ENCODE assay signal across 27 cellular contexts in the genomic region with DNA sequence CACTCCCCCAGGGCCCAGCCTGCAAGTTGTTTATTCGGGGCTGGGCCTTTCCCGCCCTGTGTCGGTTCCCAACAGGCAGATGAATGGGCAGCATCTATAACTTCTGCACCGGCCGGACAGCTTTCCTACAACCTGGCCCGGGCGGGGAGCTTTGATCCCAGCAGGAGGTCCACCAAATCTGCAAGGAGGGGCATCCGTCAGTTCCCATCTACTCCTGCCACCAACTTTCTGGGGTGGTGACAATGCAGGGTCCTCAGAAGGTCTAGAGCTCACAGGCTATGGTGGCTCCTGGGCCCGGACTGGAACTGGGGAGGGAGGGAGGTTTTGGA.
"Had no signal": no experiment of that assay in that cellular context is flagged by ENCODE, and none has a peak within 500 bp of the region (broad histone marks: within the 10 kb centered on the region; RNA-seq: fewer than 3 reads in every experiment).

No MANE protein-coding gene starts in this region.

- H3K4me1 ChIP-seq: breast epithelium had no signal

- H3K27ac ChIP-seq: body of pancreas, breast epithelium, SJSA1 had no signal

- H3K27ac Mint-ChIP-seq: activated CD4-positive, alpha-beta T cell treated with anti-CD3 and anti-CD28 coated beads, Interleukin-2, amount 10 ng/mL, durations not matched to agents 24 days and 14 days; activated CD8-positive, alpha-beta T cell treated with anti-CD3 and anti-CD28 coated beads for 36 hours; activated naive CD8-positive, alpha-beta T cell treated with anti-CD3 and anti-CD28 coated beads for 36 hours; activated T-cell treated with anti-CD3 and anti-CD28 coated beads, Interleukin-2, amount 50 U/mL, for 72 hours; activated T-helper 17 cell treated with anti-CD3 and anti-CD28 coated beads, Interleukin-2, amount 50 U/mL, for 72 hours; T-helper 1 cell treated with Interleukin-12 subunit alpha and Interleukin-12 subunit beta and Interleukin-4 antibody, amounts not matched to agents 30 μg/mL and 1 μg/mL, for 36 hours; T-helper 2 cell treated with Interferon-gamma antibody and Interleukin-4, amounts not matched to agents 5 μg/mL and 100 μg/mL, for 36 hours had no signal

- H3K9me3 ChIP-seq: body of pancreas, breast epithelium, SJSA1, SK-N-SH had no signal

- H3K4me3 ChIP-seq: body of pancreas, breast epithelium, SJSA1 had no signal

- ATAC-seq: activated CD8-positive, alpha-beta T cell treated with anti-CD3 and anti-CD28 coated beads for 36 hours; activated T-cell treated with anti-CD3 and anti-CD28 coated beads, Interleukin-2, amount 50 U/mL, for 72 hours; activated T-helper 17 cell treated with anti-CD3 and anti-CD28 coated beads, Interleukin-2, amount 50 U/mL, for 72 hours; body of pancreas; Panc1 had no signal

- DNase-seq: activated CD4-positive, alpha-beta T cell treated with anti-CD3 and anti-CD28 coated beads, Interleukin-2, amount 10 ng/mL, durations not matched to agents 24 days and 14 days; activated CD4-positive, alpha-beta T cell treated with anti-CD3 and anti-CD28 coated beads, Interleukin-2, amount 50 U/mL, for 4 hours; activated CD8-positive, alpha-beta T cell treated with anti-CD3 and anti-CD28 coated beads for 36 hours; activated effector memory CD4-positive, alpha-beta T cell treated with anti-CD3 and anti-CD28 coated beads, Interleukin-2, amount 50 U/mL, for 16 hours; activated naive CD4-positive, alpha-beta T cell; activated naive CD4-positive, alpha-beta T cell treated with anti-CD3 and anti-CD28 coated beads, Interleukin-2, amount 50 U/mL, for 16 hours; activated naive CD8-positive, alpha-beta T cell treated with anti-CD3 and anti-CD28 coated beads for 36 hours; activated T-cell treated with anti-CD3 and anti-CD28 coated beads, Interleukin-2, amount 50 U/mL, for 1 hour; activated T-cell treated with anti-CD3 and anti-CD28 coated beads, Interleukin-2, amount 50 U/mL, for 72 hours; amygdala; body of pancreas; Kasumi-1; MM.1S; NCI-H1092; NCI-H1436 treated with DMSO at 0.1 percent for 48 hours; NCI-H1694 treated with DMSO at 0.1 percent for 48 hours; NCI-H2029; NCI-H345; NCI-H524 treated with DMSO at 0.1 percent for 48 hours; SHP77 treated with DMSO at 0.1 percent for 48 hours; SK-N-SH had no signal

- H3K36me3 ChIP-seq: breast epithelium, SJSA1 had no signal

- H3K27me3 Mint-ChIP-seq: activated CD4-positive, alpha-beta T cell treated with anti-CD3 and anti-CD28 coated beads, Interleukin-2, amount 10 ng/mL, durations not matched to agents 24 days and 14 days; activated T-helper 17 cell treated with anti-CD3 and anti-CD28 coated beads, Interleukin-2, amount 50 U/mL, for 72 hours had no signal

- H3K27me3 ChIP-seq: body of pancreas, breast epithelium, SJSA1 had no signal

- H3K36me3 Mint-ChIP-seq: activated naive CD8-positive, alpha-beta T cell treated with anti-CD3 and anti-CD28 coated beads for 36 hours had no signal

- H3K4me3 Mint-ChIP-seq: activated CD4-positive, alpha-beta T cell treated with anti-CD3 and anti-CD28 coated beads, Interleukin-2, amount 10 ng/mL, durations not matched to agents 24 days and 14 days; activated CD8-positive, alpha-beta T cell treated with anti-CD3 and anti-CD28 coated beads for 36 hours; activated naive CD8-positive, alpha-beta T cell treated with anti-CD3 and anti-CD28 coated beads for 36 hours; activated T-cell treated with anti-CD3 and anti-CD28 coated beads, Interleukin-2, amount 50 U/mL, for 72 hours; activated T-helper 17 cell treated with anti-CD3 and anti-CD28 coated beads, Interleukin-2, amount 50 U/mL, for 72 hours; T-helper 1 cell treated with Interleukin-12 subunit alpha and Interleukin-12 subunit beta and Interleukin-4 antibody, amounts not matched to agents 30 μg/mL and 1 μg/mL, for 36 hours; T-helper 2 cell treated with Interferon-gamma antibody and Interleukin-4, amounts not matched to agents 5 μg/mL and 100 μg/mL, for 36 hours had no signal

- H3K9me3 Mint-ChIP-seq: activated CD4-positive, alpha-beta T cell treated with anti-CD3 and anti-CD28 coated beads, Interleukin-2, amount 10 ng/mL, durations not matched to agents 24 days and 14 days; activated CD8-positive, alpha-beta T cell treated with anti-CD3 and anti-CD28 coated beads for 36 hours; activated naive CD8-positive, alpha-beta T cell treated with anti-CD3 and anti-CD28 coated beads for 36 hours; activated T-cell treated with anti-CD3 and anti-CD28 coated beads, Interleukin-2, amount 50 U/mL, for 72 hours; activated T-helper 17 cell treated with anti-CD3 and anti-CD28 coated beads, Interleukin-2, amount 50 U/mL, for 72 hours; T-helper 1 cell treated with Interleukin-12 subunit alpha and Interleukin-12 subunit beta and Interleukin-4 antibody, amounts not matched to agents 30 μg/mL and 1 μg/mL, for 36 hours; T-helper 2 cell treated with Interferon-gamma antibody and Interleukin-4, amounts not matched to agents 5 μg/mL and 100 μg/mL, for 36 hours had no signal
